In genomic region chr21:16215193-16215592, GRCh38 we compare ENCODE assay signal across 26 cellular contexts.
"Had no signal": no experiment of that assay in that cellular context is flagged by ENCODE, and none has a peak within 500 bp of the region (broad histone marks: within the 10 kb centered on the region; RNA-seq: fewer than 3 reads in every experiment).

No MANE protein-coding gene starts in this region.

- H3K79me2 ChIP-seq: parathyroid adenoma had no signal

- H3K4me3 ChIP-seq: esophagus muscularis mucosa, left lung, neural progenitor cell, right atrium auricular region, testis had no signal

- H3K36me3 ChIP-seq: esophagus muscularis mucosa, left lung, neural progenitor cell, right atrium auricular region had no signal

- FAIRE-seq: astrocyte, urothelium cell line had no signal

- DNase-seq: activated B cell treated with CpG ODN at 0.5 μM for 24 hours; activated CD4-positive, alpha-beta T cell treated with anti-CD3 and anti-CD28 coated beads, Interleukin-2, amount 50 U/mL, for 1 hour; activated CD8-positive, alpha-beta T cell treated with anti-CD3 and anti-CD28 coated beads for 36 hours; activated gamma-delta T cell treated with Interleukin-2 at 50 U/mL for 16 hours; activated naive CD4-positive, alpha-beta T cell treated with anti-CD3 and anti-CD28 coated beads, Interleukin-2, amount 50 U/mL, for 16 hours; activated T-cell treated with anti-CD3 and anti-CD28 coated beads, Interleukin-2, amount 50 U/mL, for 4 hours; amniotic stem cell; cerebellar nuclear complex; endodermal cell; foreskin melanocyte; mammary epithelial cell; midbrain; naive thymus-derived CD8-positive, alpha-beta T cell; occipital lobe; stimulated activated naive CD8-positive, alpha-beta T cell treated with anti-CD3 and anti-CD28 coated beads, Interleukin-15, Interleukin-2, amounts not matched to agents 100 U/mL and 50 U/mL, for 24 hours; T-helper 1 cell; testis; trophoblast cell had no signal

- H3K4me1 ChIP-seq: left lung, neural progenitor cell, parathyroid adenoma had no signal

- H3K9ac ChIP-seq: neural progenitor cell, parathyroid adenoma had no signal

- H3K4me2 ChIP-seq: neural progenitor cell had no signal

- H3K27ac ChIP-seq: left lung, neural progenitor cell, parathyroid adenoma had no signal

- ATAC-seq: activated CD8-positive, alpha-beta T cell treated with anti-CD3 and anti-CD28 coated beads for 36 hours; activated T-cell treated with anti-CD3 and anti-CD28 coated beads, Interleukin-2, amount 50 U/mL, for 4 hours; activated T-helper 17 cell treated with anti-CD3 and anti-CD28 coated beads, Interleukin-2, amount 50 U/mL, for 72 hours; left lung; naive thymus-derived CD8-positive, alpha-beta T cell; stimulated activated naive CD8-positive, alpha-beta T cell treated with anti-CD3 and anti-CD28 coated beads, Interleukin-15, Interleukin-2, amounts not matched to agents 100 U/mL and 50 U/mL, for 24 hours had no signal

- H3K27me3 ChIP-seq: esophagus muscularis mucosa, left lung, neural progenitor cell, right atrium auricular region, testis had no signal

- H2AFZ ChIP-seq: neural progenitor cell, parathyroid adenoma had no signal

- H3K9me3 ChIP-seq: esophagus muscularis mucosa, left lung, right atrium auricular region, testis had no signal
